Comparison of ENCODE assay signal across 1 cellular context in genomic region chr7:149799397-149800168, GRCh38.
TF ChIP-seq lines count a peak whose summit lies in the region.

No MANE protein-coding gene starts in this region.

TF ChIP-seq in K562, 482 proteins besides CTCF, POLR2A, EP300 and RAD21 (continued from another document and continues in another):
- TF ChIP-seq BRCA1 (IDR thresholded peaks at IDR 0.05) (no peak), BRCA1 (CRISPR knock-in tag; IDR thresholded peaks at IDR 0.05) (0 out of 2 replicates have a peak, but pooled peaks have one; percentile 37), SREBF2 (CRISPR knock-in tag; IDR thresholded peaks at IDR 0.05) (no peak), NR3C1 (CRISPR knock-in tag; IDR thresholded peaks at IDR 0.05) (no peak), ZNF263 (CRISPR knock-in tag; IDR thresholded peaks at IDR 0.05; ENCODE audit: borderline replicate concordance) (0 out of 2 replicates have a peak, but pooled peaks have one; percentile 52), CC2D1A (IDR thresholded peaks at IDR 0.05) (peak; percentile 48; the same call in 1 of the 2 replicates), BCL6 (CRISPR knock-in tag; IDR thresholded peaks at IDR 0.05) (no peak), MCM2 (IDR thresholded peaks at IDR 0.05; ENCODE audit: low read depth) (no peak), MTA2 (IDR thresholded peaks at IDR 0.05; ENCODE audit: low read depth) (no peak), ZNF766 (CRISPR knock-in tag; conservative IDR thresholded peaks at IDR 0.05) (no peak), ZNF785 (CRISPR knock-in tag; IDR thresholded peaks at IDR 0.05) (no peak), CBX5 (IDR thresholded peaks at IDR 0.05; ENCODE audit: borderline replicate concordance, low read depth) (no peak), PRMT5 (CRISPR knock-in tag; IDR thresholded peaks at IDR 0.05) (no peak), ADNP (tag; IDR thresholded peaks at IDR 0.05) (no peak), GTF2A2 (tag; IDR thresholded peaks at IDR 0.05) (no peak), RBM25 (IDR thresholded peaks at IDR 0.05; ENCODE audit: low read depth, low read length, severe bottlenecking) (no peak), HIVEP1 (CRISPR knock-in tag; IDR thresholded peaks at IDR 0.05) (no peak), MTA3 (IDR thresholded peaks at IDR 0.05; ENCODE audit: borderline replicate concordance) (peak; percentile 38; the same call in 1 of the 2 replicates), COPS2 (conservative IDR thresholded peaks at IDR 0.05) (no peak), FIP1L1 (IDR thresholded peaks at IDR 0.05; ENCODE audit: low read depth, low read length, poor library complexity, severe bottlenecking) (no peak), ESRRA (IDR thresholded peaks at IDR 0.05; ENCODE audit: borderline replicate concordance, low read depth) (peak; percentile 73), SRSF1 (IDR thresholded peaks at IDR 0.05; ENCODE audit: low read depth, low read length) (no peak), SMC3 (conservative IDR thresholded peaks at IDR 0.05; ENCODE audit: insufficient read depth, low read depth, low read length) (peak; percentile 65), ZNF407 (IDR thresholded peaks at IDR 0.05; ENCODE audit: low read depth) (no peak), BDP1 (IDR thresholded peaks at IDR 0.05; ENCODE audit: insufficient read depth, insufficient read length) (no peak), BACH1 (tag; IDR thresholded peaks at IDR 0.05) (no peak), MIER1 (IDR thresholded peaks at IDR 0.05; ENCODE audit: low read depth) (no peak), OTX1 (CRISPR knock-in tag; IDR thresholded peaks at IDR 0.05) (no peak), GABPB2 (CRISPR knock-in tag; conservative IDR thresholded peaks at IDR 0.05) (no peak), ZBTB17 (CRISPR knock-in tag; IDR thresholded peaks at IDR 0.05) (no peak), E2F1 (CRISPR knock-in tag; IDR thresholded peaks at IDR 0.05) (no peak), KAT7 (CRISPR knock-in tag; IDR thresholded peaks at IDR 0.05; ENCODE audit: borderline replicate concordance) (no peak), CEBPG (CRISPR knock-in tag; IDR thresholded peaks at IDR 0.05) (no peak), CEBPG (tag; conservative IDR thresholded peaks at IDR 0.05 in 1 of 2, IDR thresholded peaks at IDR 0.05 in 1 of 2) (no peak), HNRNPL (IDR thresholded peaks at IDR 0.05; ENCODE audit: low read depth, low read length) (no peak), CBX1 (IDR thresholded peaks at IDR 0.05; ENCODE audit: low read depth) (no peak), SNIP1 (IDR thresholded peaks at IDR 0.05; ENCODE audit: low read depth) (no peak)
- TF ChIP-seq, protein P1, sequence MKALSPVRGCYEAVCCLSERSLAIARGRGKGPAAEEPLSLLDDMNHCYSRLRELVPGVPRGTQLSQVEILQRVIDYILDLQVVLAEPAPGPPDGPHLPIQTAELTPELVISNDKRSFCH (CRISPR knock-in tag; IDR thresholded peaks at IDR 0.05), result no peak
- TF ChIP-seq, protein P1 (tag; IDR thresholded peaks at IDR 0.05), result no peak
- TF ChIP-seq, protein P2, sequence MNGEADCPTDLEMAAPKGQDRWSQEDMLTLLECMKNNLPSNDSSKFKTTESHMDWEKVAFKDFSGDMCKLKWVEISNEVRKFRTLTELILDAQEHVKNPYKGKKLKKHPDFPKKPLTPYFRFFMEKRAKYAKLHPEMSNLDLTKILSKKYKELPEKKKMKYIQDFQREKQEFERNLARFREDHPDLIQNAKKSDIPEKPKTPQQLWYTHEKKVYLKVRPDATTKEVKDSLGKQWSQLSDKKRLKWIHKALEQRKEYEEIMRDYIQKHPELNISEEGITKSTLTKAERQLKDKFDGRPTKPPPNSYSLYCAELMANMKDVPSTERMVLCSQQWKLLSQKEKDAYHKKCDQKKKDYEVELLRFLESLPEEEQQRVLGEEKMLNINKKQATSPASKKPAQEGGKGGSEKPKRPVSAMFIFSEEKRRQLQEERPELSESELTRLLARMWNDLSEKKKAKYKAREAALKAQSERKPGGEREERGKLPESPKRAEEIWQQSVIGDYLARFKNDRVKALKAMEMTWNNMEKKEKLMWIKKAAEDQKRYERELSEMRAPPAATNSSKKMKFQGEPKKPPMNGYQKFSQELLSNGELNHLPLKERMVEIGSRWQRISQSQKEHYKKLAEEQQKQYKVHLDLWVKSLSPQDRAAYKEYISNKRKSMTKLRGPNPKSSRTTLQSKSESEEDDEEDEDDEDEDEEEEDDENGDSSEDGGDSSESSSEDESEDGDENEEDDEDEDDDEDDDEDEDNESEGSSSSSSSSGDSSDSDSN (IDR thresholded peaks at IDR 0.05; ENCODE audit: borderline replicate concordance in 1 of 2, low read depth in 2 of 2, low read length in 2 of 2), result no peak
- TF ChIP-seq, protein P3, sequence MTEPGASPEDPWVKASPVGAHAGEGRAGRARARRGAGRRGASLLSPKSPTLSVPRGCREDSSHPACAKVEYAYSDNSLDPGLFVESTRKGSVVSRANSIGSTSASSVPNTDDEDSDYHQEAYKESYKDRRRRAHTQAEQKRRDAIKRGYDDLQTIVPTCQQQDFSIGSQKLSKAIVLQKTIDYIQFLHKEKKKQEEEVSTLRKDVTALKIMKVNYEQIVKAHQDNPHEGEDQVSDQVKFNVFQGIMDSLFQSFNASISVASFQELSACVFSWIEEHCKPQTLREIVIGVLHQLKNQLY (CRISPR knock-in tag; conservative IDR thresholded peaks at IDR 0.05), result no peak
- TF ChIP-seq, protein P4, sequence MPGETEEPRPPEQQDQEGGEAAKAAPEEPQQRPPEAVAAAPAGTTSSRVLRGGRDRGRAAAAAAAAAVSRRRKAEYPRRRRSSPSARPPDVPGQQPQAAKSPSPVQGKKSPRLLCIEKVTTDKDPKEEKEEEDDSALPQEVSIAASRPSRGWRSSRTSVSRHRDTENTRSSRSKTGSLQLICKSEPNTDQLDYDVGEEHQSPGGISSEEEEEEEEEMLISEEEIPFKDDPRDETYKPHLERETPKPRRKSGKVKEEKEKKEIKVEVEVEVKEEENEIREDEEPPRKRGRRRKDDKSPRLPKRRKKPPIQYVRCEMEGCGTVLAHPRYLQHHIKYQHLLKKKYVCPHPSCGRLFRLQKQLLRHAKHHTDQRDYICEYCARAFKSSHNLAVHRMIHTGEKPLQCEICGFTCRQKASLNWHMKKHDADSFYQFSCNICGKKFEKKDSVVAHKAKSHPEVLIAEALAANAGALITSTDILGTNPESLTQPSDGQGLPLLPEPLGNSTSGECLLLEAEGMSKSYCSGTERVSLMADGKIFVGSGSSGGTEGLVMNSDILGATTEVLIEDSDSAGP (CRISPR knock-in tag; IDR thresholded peaks at IDR 0.05), result no peak
- TF ChIP-seq, protein P5, sequence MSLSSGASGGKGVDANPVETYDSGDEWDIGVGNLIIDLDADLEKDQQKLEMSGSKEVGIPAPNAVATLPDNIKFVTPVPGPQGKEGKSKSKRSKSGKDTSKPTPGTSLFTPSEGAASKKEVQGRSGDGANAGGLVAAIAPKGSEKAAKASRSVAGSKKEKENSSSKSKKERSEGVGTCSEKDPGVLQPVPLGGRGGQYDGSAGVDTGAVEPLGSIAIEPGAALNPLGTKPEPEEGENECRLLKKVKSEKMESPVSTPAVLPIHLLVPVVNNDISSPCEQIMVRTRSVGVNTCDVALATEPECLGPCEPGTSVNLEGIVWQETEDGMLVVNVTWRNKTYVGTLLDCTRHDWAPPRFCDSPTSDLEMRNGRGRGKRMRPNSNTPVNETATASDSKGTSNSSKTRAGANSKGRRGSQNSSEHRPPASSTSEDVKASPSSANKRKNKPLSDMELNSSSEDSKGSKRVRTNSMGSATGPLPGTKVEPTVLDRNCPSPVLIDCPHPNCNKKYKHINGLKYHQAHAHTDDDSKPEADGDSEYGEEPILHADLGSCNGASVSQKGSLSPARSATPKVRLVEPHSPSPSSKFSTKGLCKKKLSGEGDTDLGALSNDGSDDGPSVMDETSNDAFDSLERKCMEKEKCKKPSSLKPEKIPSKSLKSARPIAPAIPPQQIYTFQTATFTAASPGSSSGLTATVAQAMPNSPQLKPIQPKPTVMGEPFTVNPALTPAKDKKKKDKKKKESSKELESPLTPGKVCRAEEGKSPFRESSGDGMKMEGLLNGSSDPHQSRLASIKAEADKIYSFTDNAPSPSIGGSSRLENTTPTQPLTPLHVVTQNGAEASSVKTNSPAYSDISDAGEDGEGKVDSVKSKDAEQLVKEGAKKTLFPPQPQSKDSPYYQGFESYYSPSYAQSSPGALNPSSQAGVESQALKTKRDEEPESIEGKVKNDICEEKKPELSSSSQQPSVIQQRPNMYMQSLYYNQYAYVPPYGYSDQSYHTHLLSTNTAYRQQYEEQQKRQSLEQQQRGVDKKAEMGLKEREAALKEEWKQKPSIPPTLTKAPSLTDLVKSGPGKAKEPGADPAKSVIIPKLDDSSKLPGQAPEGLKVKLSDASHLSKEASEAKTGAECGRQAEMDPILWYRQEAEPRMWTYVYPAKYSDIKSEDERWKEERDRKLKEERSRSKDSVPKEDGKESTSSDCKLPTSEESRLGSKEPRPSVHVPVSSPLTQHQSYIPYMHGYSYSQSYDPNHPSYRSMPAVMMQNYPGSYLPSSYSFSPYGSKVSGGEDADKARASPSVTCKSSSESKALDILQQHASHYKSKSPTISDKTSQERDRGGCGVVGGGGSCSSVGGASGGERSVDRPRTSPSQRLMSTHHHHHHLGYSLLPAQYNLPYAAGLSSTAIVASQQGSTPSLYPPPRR (CRISPR knock-in tag; IDR thresholded peaks at IDR 0.05; ENCODE audit: borderline replicate concordance), result no peak
- TF ChIP-seq, protein P6, sequence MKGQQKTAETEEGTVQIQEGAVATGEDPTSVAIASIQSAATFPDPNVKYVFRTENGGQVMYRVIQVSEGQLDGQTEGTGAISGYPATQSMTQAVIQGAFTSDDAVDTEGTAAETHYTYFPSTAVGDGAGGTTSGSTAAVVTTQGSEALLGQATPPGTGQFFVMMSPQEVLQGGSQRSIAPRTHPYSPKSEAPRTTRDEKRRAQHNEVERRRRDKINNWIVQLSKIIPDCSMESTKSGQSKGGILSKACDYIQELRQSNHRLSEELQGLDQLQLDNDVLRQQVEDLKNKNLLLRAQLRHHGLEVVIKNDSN (CRISPR knock-in tag; IDR thresholded peaks at IDR 0.05), result no peak
